Comparison of ENCODE assay signal across 29 cellular contexts in the genomic region with DNA sequence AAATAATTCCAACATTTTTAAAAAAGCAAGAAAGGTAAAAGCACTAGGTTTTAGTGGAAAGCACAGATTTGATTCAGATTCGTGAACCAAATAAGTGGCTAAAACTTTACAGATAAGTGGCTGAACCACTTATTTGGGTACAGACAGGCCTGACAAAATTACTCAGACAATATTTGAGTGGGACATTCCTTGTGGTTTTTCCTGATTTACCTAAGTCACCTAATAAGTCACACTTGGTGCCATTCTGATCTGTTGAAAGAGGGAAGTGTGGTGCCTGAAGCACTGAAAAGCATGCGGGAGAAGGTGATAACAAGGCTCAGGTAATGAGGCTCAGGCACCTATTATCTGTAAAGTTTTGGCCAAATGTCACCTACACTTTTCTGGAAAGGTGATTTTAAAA.
DNase-seq lines count a peak whose midpoint lies in the region; ATAC-seq and TF ChIP-seq lines count a peak whose summit lies in the region.
"Had no signal": no experiment of that assay in that cellular context is flagged by ENCODE, and none has a peak within 500 bp of the region (broad histone marks: within the 10 kb centered on the region; RNA-seq: fewer than 3 reads in every experiment).

No MANE protein-coding gene starts in this region.

- no peak for TF ChIP-seq EP300 in esophagus muscularis mucosa (IDR thresholded peaks at IDR 0.05)

- H3K4me2 ChIP-seq in hepatocyte, result peak overlapping the region; percentile 27

- 54% methylated on average over 2 of the region's 2 CpGs for WGBS in hepatocyte (ENCODE audit: low lambda C conversion rate, missing lambda C conversion rate)
- 94% methylated on average over 2 of the region's 2 CpGs for WGBS in esophagus muscularis mucosa

- H3K4me1 Mint-ChIP-seq in mesothelial cell of epicardium, result peaks cover 29% of the 10 kb centered on the region
- H3K4me1 Mint-ChIP-seq: activated naive CD4-positive, alpha-beta T cell treated with anti-CD3 and anti-CD28 coated beads, Interleukin-2, amount 50 U/mL, for 24 hours; immature natural killer cell had no signal

- H3K9me2 ChIP-seq in hepatocyte (replicated peaks; ENCODE audit: insufficient read depth), result no peaks in the 10 kb centered on the region

- H3K4me3 ChIP-seq in RWPE2 (ENCODE audit: severe bottlenecking) (no peak overlapping the region), hepatocyte (no peak overlapping the region), esophagus muscularis mucosa (no peak overlapping the region)
- H3K4me3 ChIP-seq: gastrocnemius medialis, ovary, thyroid gland had no signal

- ATAC-seq in RWPE2 (ENCODE audit: low read depth), result no peak
- ATAC-seq in GM21717 (IDR thresholded peaks at IDR 0.05; ENCODE audit: unreplicated experiment), result no peak
- ATAC-seq: gastrocnemius medialis; left ventricle myocardium superior; stimulated activated naive CD8-positive, alpha-beta T cell treated with anti-CD3 and anti-CD28 coated beads, Interleukin-15, amount 100 ng/mL, for 72 hours; T-cell had no signal

- H3K27ac ChIP-seq in RWPE2 (ENCODE audit: poor library complexity, severe bottlenecking), result peak overlapping the region; percentile 90
- peak overlapping the region; percentile 85 for H3K27ac ChIP-seq in hepatocyte
- H3K27ac ChIP-seq in esophagus muscularis mucosa (replicated peaks in 1 of 4), result no peak overlapping the region
- H3K27ac ChIP-seq: gastrocnemius medialis, ovary, thyroid gland had no signal

- TF ChIP-seq CTCF in RWPE2 (IDR thresholded peaks at IDR 0.05; ENCODE audit: poor library complexity, severe bottlenecking) (no peak), hepatocyte (IDR thresholded peaks at IDR 0.05; ENCODE audit: poor library complexity) (no peak), mesothelial cell of epicardium (IDR thresholded peaks at IDR 0.05; ENCODE audit: unreplicated experiment) (no peak), esophagus muscularis mucosa (IDR thresholded peaks at IDR 0.05) (no peak)

- no peak for TF ChIP-seq POLR2A in esophagus muscularis mucosa (IDR thresholded peaks at IDR 0.05; ENCODE audit: low read depth)

- H3K9me3 Mint-ChIP-seq in mesothelial cell of epicardium, result peaks cover 24% of the 10 kb centered on the region
- H3K9me3 Mint-ChIP-seq: activated naive CD4-positive, alpha-beta T cell treated with anti-CD3 and anti-CD28 coated beads, Interleukin-2, amount 50 U/mL, for 24 hours; immature natural killer cell; stimulated activated naive CD8-positive, alpha-beta T cell treated with anti-CD3 and anti-CD28 coated beads, Interleukin-15, amount 100 ng/mL, for 72 hours; T-cell had no signal

- H3K4me3 Mint-ChIP-seq in mesothelial cell of epicardium, result no peak overlapping the region
- H3K4me3 Mint-ChIP-seq: activated naive CD4-positive, alpha-beta T cell treated with anti-CD3 and anti-CD28 coated beads, Interleukin-2, amount 50 U/mL, for 24 hours; immature natural killer cell; stimulated activated naive CD8-positive, alpha-beta T cell treated with anti-CD3 and anti-CD28 coated beads, Interleukin-15, amount 100 ng/mL, for 72 hours; T-cell had no signal

- no peaks in the 10 kb centered on the region for H3K27me3 ChIP-seq in RWPE2 (ENCODE audit: insufficient read depth, poor library complexity, severe bottlenecking)
- no peaks in the 10 kb centered on the region for H3K27me3 ChIP-seq in hepatocyte
- H3K27me3 ChIP-seq in esophagus muscularis mucosa, result no peaks in the 10 kb centered on the region
- H3K27me3 ChIP-seq: gastrocnemius medialis, ovary, thyroid gland had no signal

- no peaks in the 10 kb centered on the region for H3K36me3 Mint-ChIP-seq in mesothelial cell of epicardium
- H3K36me3 Mint-ChIP-seq: activated naive CD4-positive, alpha-beta T cell treated with anti-CD3 and anti-CD28 coated beads, Interleukin-2, amount 50 U/mL, for 24 hours had no signal

- H3K79me2 ChIP-seq in hepatocyte, result no peaks in the 10 kb centered on the region

- intact Hi-C loops in esophagus muscularis mucosa (cut with DNase I), result no loop called here

- no peaks in the 10 kb centered on the region for H3K36me3 ChIP-seq in RWPE2 (ENCODE audit: low read depth)
- no peaks in the 10 kb centered on the region for H3K36me3 ChIP-seq in hepatocyte (replicated peaks; ENCODE audit: insufficient read depth, low read depth)
- no peaks in the 10 kb centered on the region for H3K36me3 ChIP-seq in esophagus muscularis mucosa
- H3K36me3 ChIP-seq: gastrocnemius medialis, ovary, thyroid gland had no signal

- DNase-seq in Caki2 (ENCODE audit: low read depth), result peak; percentile 48
- no peak for DNase-seq in RWPE2 (ENCODE audit: low spot score)
- peak; percentile 19 for DNase-seq in hepatocyte (ENCODE audit: low spot score)
- no peak for DNase-seq in mesothelial cell of epicardium (ENCODE audit: low spot score in 2 of 2, unreplicated experiment in 2 of 2)
- no peak for DNase-seq in SIG-M5 (lab: John Stamatoyannopoulos, UW)
- no peak for DNase-seq in NCI-H510A treated with DMSO at 0.1 percent for 48 hours (lab: John Stamatoyannopoulos, UW)
- DNase-seq in esophagus muscularis mucosa (ENCODE audit: extremely low spot score), result no peak
- DNase-seq: activated CD4-positive, CD25-positive, alpha-beta regulatory T cell; anterior cingulate cortex; DMS79; gastrocnemius medialis; GF-D8; HCEC 1CT; hypothalamus; immature natural killer cell; Karpas-422; left ventricle myocardium superior; NCI-H524 treated with DMSO at 0.1 percent for 48 hours; NK-92 treated with Interleukin-12 subunit alpha and Interleukin-12 subunit beta, amount 100 ng/mL, for 24 hours; ovary; PC-3; retina; stimulated activated CD4-positive, alpha-beta T cell treated with anti-CD3 and anti-CD28 coated beads, Interleukin-1b, Interleukin-23, amount 100 ng/mL, for 48 hours; stimulated activated CD8-positive, alpha-beta memory T cell treated with anti-CD3 and anti-CD28 coated beads, Interleukin-4, amount 100 ng/mL, for 48 hours; stimulated activated naive CD8-positive, alpha-beta T cell treated with anti-CD3 and anti-CD28 coated beads, Interleukin-15, amount 100 ng/mL, for 72 hours; T-cell; thyroid gland had no signal

- H3K9me3 ChIP-seq in RWPE2 (ENCODE audit: severe bottlenecking) (no peaks in the 10 kb centered on the region), hepatocyte (ENCODE audit: low read depth) (no peaks in the 10 kb centered on the region), esophagus muscularis mucosa (no peaks in the 10 kb centered on the region)
- H3K9me3 ChIP-seq: gastrocnemius medialis, ovary, thyroid gland had no signal

- no peak overlapping the region for H2AFZ ChIP-seq in hepatocyte

- H3K27me3 Mint-ChIP-seq in mesothelial cell of epicardium (ENCODE audit: low read depth), result no peaks in the 10 kb centered on the region
- H3K27me3 Mint-ChIP-seq: activated naive CD4-positive, alpha-beta T cell treated with anti-CD3 and anti-CD28 coated beads, Interleukin-2, amount 50 U/mL, for 24 hours; stimulated activated naive CD8-positive, alpha-beta T cell treated with anti-CD3 and anti-CD28 coated beads, Interleukin-15, amount 100 ng/mL, for 72 hours; T-cell had no signal

- H3K27ac Mint-ChIP-seq in mesothelial cell of epicardium, result peak overlapping the region; percentile 79
- H3K27ac Mint-ChIP-seq: activated naive CD4-positive, alpha-beta T cell treated with anti-CD3 and anti-CD28 coated beads, Interleukin-2, amount 50 U/mL, for 24 hours; immature natural killer cell; stimulated activated naive CD8-positive, alpha-beta T cell treated with anti-CD3 and anti-CD28 coated beads, Interleukin-15, amount 100 ng/mL, for 72 hours; T-cell had no signal

- H4K20me1 ChIP-seq in hepatocyte (ENCODE audit: insufficient read depth, poor library complexity, severe bottlenecking), result no peaks in the 10 kb centered on the region

- in situ Hi-C loops in Caki2 (cut with HindIII; ENCODE audit: low pct_unique_long_range_greater_than_20kb, low sequenced_read_pairs), result no loop called here

- H3K4me1 ChIP-seq in RWPE2 (ENCODE audit: insufficient read depth, poor library complexity, severe bottlenecking) (peaks cover 20% of the 10 kb centered on the region), hepatocyte (ENCODE audit: insufficient read depth) (peaks cover 24% of the 10 kb centered on the region), esophagus muscularis mucosa (peaks cover 0 to 9% (median 0%) of the 10 kb centered on the region in 4 donors)
- H3K4me1 ChIP-seq: gastrocnemius medialis had no signal

Comparison
In these comparisons a context has a peak if more than half of its experiments do, and no peak if none do; other contexts are left out.
1. DNase-seq: peak in Caki2 (single experiment) and hepatocyte (single experiment); none in RWPE2 (single experiment), mesothelial cell of epicardium (0 of 2), SIG-M5 (single experiment), NCI-H510A treated with DMSO at 0.1 percent for 48 hours (single experiment) and esophagus muscularis mucosa (single experiment).
2. H3K27ac ChIP-seq: peak in RWPE2 (single experiment) and hepatocyte (single experiment); none in esophagus muscularis mucosa (0 of 4).